1 cellular context compared by ENCODE assay signal in genomic region chr9:78035369-78035993, GRCh38.
TF ChIP-seq lines count a peak whose summit lies in the region.

No MANE protein-coding gene starts in this region.

TF ChIP-seq in HepG2, 621 proteins besides CTCF, POLR2A, EP300 and RAD21 (continued from another document):
- TF ChIP-seq ZNF136 (CRISPR knock-in tag; IDR thresholded peaks at IDR 0.05; ENCODE audit: low read depth) = no peak
- TF ChIP-seq SMAD1 (CRISPR knock-in tag; IDR thresholded peaks at IDR 0.05; ENCODE audit: borderline replicate concordance, low read depth) = no peak
- no peak for TF ChIP-seq IRF2 (CRISPR knock-in tag; IDR thresholded peaks at IDR 0.05)
- TF ChIP-seq LCORL (IDR thresholded peaks at IDR 0.05) = no peak
- TF ChIP-seq LCORL (CRISPR knock-in tag; IDR thresholded peaks at IDR 0.05) = no peak
- peak; percentile 22; the same call in 1 of the 2 replicates for TF ChIP-seq ELF3 (CRISPR knock-in tag; IDR thresholded peaks at IDR 0.05)
- TF ChIP-seq HMG20B (CRISPR knock-in tag; conservative IDR thresholded peaks at IDR 0.05) = no peak
- 0 out of 2 replicates have a peak, but pooled peaks have one; percentile 13 for TF ChIP-seq NCOA2 (CRISPR knock-in tag; IDR thresholded peaks at IDR 0.05)
- TF ChIP-seq ARNT2 (CRISPR knock-in tag; IDR thresholded peaks at IDR 0.05; ENCODE audit: low read depth) = no peak
- no peak for TF ChIP-seq ZFP82 (CRISPR knock-in tag; IDR thresholded peaks at IDR 0.05; ENCODE audit: borderline replicate concordance)
- peak; percentile 35 for TF ChIP-seq XRCC5 (optimal IDR thresholded peaks at IDR 0.05; ENCODE audit: low read length)
- peak; percentile 81 for TF ChIP-seq SMC3 (IDR thresholded peaks at IDR 0.05; ENCODE audit: low read length)
- TF ChIP-seq ZNF713 (CRISPR knock-in tag; IDR thresholded peaks at IDR 0.05) = no peak
- TF ChIP-seq NFKB2 (CRISPR knock-in tag; IDR thresholded peaks at IDR 0.05; ENCODE audit: borderline replicate concordance) = no peak
- peak; percentile 28 for TF ChIP-seq TEAD3 (CRISPR knock-in tag; optimal IDR thresholded peaks at IDR 0.05; ENCODE audit: borderline replicate concordance)
- TF ChIP-seq PHF20 (CRISPR knock-in tag; IDR thresholded peaks at IDR 0.05) = no peak
- TF ChIP-seq ARID4A (CRISPR knock-in tag; IDR thresholded peaks at IDR 0.05; ENCODE audit: borderline replicate concordance) = no peak
- peak; percentile 26; the same call in 1 of the 2 replicates for TF ChIP-seq SAP130 (CRISPR knock-in tag; IDR thresholded peaks at IDR 0.05; ENCODE audit: low read depth)
- peak; percentile 83 for TF ChIP-seq STAG1 (CRISPR knock-in tag; IDR thresholded peaks at IDR 0.05)
- TF ChIP-seq MIER2 (CRISPR knock-in tag; IDR thresholded peaks at IDR 0.05) = no peak
- no peak for TF ChIP-seq RBAK (CRISPR knock-in tag; IDR thresholded peaks at IDR 0.05)
- TF ChIP-seq ELF4 (CRISPR knock-in tag; IDR thresholded peaks at IDR 0.05; ENCODE audit: borderline replicate concordance) = no peak
- TF ChIP-seq SIX1 (CRISPR knock-in tag; IDR thresholded peaks at IDR 0.05; ENCODE audit: borderline replicate concordance) = no peak
TF ChIP-seq in HepG2: peak in this region for 7.
